In genomic region chr11:70467196-70468085, GRCh38 we compare ENCODE assay signal across 8 cellular contexts.
DNase-seq lines count a peak whose midpoint lies in the region; ATAC-seq and TF ChIP-seq lines count a peak whose summit lies in the region.

No MANE protein-coding gene starts in this region.

- H3K9ac ChIP-seq in OCI-LY3 (ENCODE audit: low read length), result peak overlapping the region; percentile 25; the same call in 1 of the 2 replicates

- H3K27me3 ChIP-seq in HL-60 (ENCODE audit: insufficient read depth, poor library complexity, severe bottlenecking) (no peaks in the 10 kb centered on the region), OCI-LY3 (ENCODE audit: low read depth, low read length) (peaks cover 7% of the 10 kb centered on the region; the same call in 1 of the 2 replicates), brain microvascular endothelial cell (replicated peaks) (no peaks in the 10 kb centered on the region)

- TF ChIP-seq CTCF in HL-60 (IDR thresholded peaks at IDR 0.05; ENCODE audit: insufficient read depth, low read length) (peak; percentile 38), OCI-LY3 (IDR thresholded peaks at IDR 0.05; ENCODE audit: low read depth, low read length) (peak; percentile 96), brain microvascular endothelial cell (IDR thresholded peaks at IDR 0.05; ENCODE audit: low read depth, low read length, missing control alignments) (peak; percentile 89)

- no peaks in the 10 kb centered on the region for H4K20me1 ChIP-seq in OCI-LY3 (ENCODE audit: insufficient read depth, low read length)

- ATAC-seq in GM18907 (IDR thresholded peaks at IDR 0.05; ENCODE audit: unreplicated experiment), result no peak

- in situ Hi-C loops in brain microvascular endothelial cell (cut with HindIII; ENCODE audit: low pct_ligation_motif_present, low sequenced_read_pairs), result no loop called here

- H3K27ac ChIP-seq in HL-60 (replicated peaks) (no peak overlapping the region), OCI-LY3 (ENCODE audit: low read length) (peak overlapping the region; percentile 72), brain microvascular endothelial cell (no peak overlapping the region)

- no peaks in the 10 kb centered on the region for H3K9me3 ChIP-seq in OCI-LY3 (ENCODE audit: insufficient read depth, low read length)

- peak overlapping the region; percentile 62 for H3K4me2 ChIP-seq in OCI-LY3 (ENCODE audit: low read length)

- H2AFZ ChIP-seq in OCI-LY3 (ENCODE audit: low read depth, low read length), result peak overlapping the region; percentile 27; the same call in 1 of the 2 replicates

- H3K4me1 ChIP-seq in OCI-LY3 (ENCODE audit: low read length), result peaks cover 73% of the 10 kb centered on the region

- H3K79me2 ChIP-seq in OCI-LY3 (ENCODE audit: low read length), result no peaks in the 10 kb centered on the region

- H3K4me3 ChIP-seq in HL-60 (replicated peaks; ENCODE audit: insufficient read depth, low read length), result no peak overlapping the region
- peak overlapping the region; percentile 34 for H3K4me3 ChIP-seq in OCI-LY3 (ENCODE audit: low read length)
- H3K4me3 ChIP-seq in brain microvascular endothelial cell (ENCODE audit: low read depth, low read length), result no peak overlapping the region

- H3K36me3 ChIP-seq in OCI-LY3 (replicated peaks; ENCODE audit: low read depth, low read length) (no peaks in the 10 kb centered on the region), brain microvascular endothelial cell (replicated peaks) (no peaks in the 10 kb centered on the region)

- DNase-seq in D341Med (ENCODE audit: low spot score), result peak; percentile 64
- peak in 1 of 2 experiments; percentile 39 for DNase-seq in HL-60 (ENCODE audit: low read depth in 1 of 2, low spot score in 1 of 2)
- peak; percentile 41 for DNase-seq in brain microvascular endothelial cell
- peak; percentile 43 for DNase-seq in iris pigment epithelial cell (ENCODE audit: low read depth)
- DNase-seq in stimulated activated CD4-positive, alpha-beta T cell treated with anti-CD3 and anti-CD28 coated beads, Interleukin-4, amount 100 ng/mL, for 1 hour, result peak; percentile 45
- DNase-seq in cortex of kidney (lab: John Stamatoyannopoulos, UW), result no peak

Comparison
In these comparisons a context has a peak if more than half of its experiments do, and no peak if none do; other contexts are left out.
1. CTCF ChIP-seq: peak in every context shown above with its lines; median percentile 96 in OCI-LY3; 89 in brain microvascular endothelial cell; 38 in HL-60.